In the genomic region with DNA sequence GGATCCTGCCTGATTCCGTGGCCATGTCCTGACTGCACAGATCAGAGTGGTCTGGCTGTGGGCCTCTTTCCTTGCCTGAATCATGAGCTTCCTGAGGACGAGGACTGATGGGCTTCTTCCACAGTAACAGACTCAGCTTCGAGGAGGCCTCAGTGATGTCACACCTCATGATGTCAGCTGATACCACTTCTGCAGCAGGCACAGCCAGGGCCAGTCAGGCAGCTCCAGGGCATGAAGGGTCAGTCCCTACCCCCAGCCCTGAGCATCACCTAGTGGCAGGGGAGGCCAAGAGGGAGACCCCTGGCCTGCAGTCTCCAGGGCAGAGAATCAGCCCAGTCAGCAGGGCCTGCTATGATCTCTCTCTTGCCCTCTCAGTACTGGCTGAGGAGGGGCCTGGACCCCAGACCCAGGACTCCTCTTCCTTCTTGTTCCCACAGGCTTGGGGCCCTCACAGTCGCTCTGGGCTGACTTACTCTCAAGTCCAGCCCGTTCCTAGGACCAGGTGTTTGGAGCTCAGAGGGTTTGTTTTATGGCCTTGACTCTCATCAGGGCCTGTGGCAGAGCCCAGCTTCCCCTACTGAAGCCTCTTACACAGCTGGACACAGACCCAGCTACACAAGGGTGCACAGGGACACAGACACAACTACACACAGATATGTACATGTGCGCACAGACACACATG, we compare ENCODE assay signal across 10 cellular contexts. TPM values are rescaled to one million over a fixed set of nuclear protein-coding genes. Genes with fewer than 3 reads are reported as not detected.
A peak's percentile ranks its signal among the peaks of the same experiment; 100 is the strongest.
DNase-seq lines count a peak whose midpoint lies in the region; ATAC-seq and TF ChIP-seq lines count a peak whose summit lies in the region.
"Not testable (repeated sequence)": the region's sequence is repeated elsewhere in the genome, so short reads cannot be mapped to it uniquely, and the experiment has no call there.
"Had no signal": no experiment of that assay in that cellular context is flagged by ENCODE, and none has a peak within 500 bp of the region (broad histone marks: within the 10 kb centered on the region; RNA-seq: fewer than 3 reads in every experiment).

No MANE protein-coding gene starts in this region.

- POLR2A ChIA-PET in IMR-90 (lab: Charles Lee; ENCODE audit: unreplicated experiment) = not testable (repeated sequence)

- H3K4me1 Mint-ChIP-seq in dendritic cell treated with granulocyte-macrophage colony-stimulating factor and Interleukin-4, amounts not matched to agents 40 ng/mL and 50 ng/mL, for 4 days (ENCODE audit: low read depth) = peaks cover 15% of the 10 kb centered on the region
- not testable (repeated sequence) for H3K4me1 Mint-ChIP-seq in glutamatergic neuron (ENCODE audit: low read depth, unreplicated experiment)

- H2BK20ac ChIP-seq in IMR-90 (ENCODE audit: low read depth, low read length) = not testable (repeated sequence)

- TF ChIP-seq POLR2A in IMR-90 (IDR thresholded peaks at IDR 0.05; ENCODE audit: low read depth, low read length); sigmoid colon (IDR thresholded peaks at IDR 0.05): not testable (repeated sequence)

- CTCF ChIA-PET in IMR-90 (lab: Yijun Ruan, JAX) = not testable (repeated sequence)

- not testable (repeated sequence) for H4K20me1 ChIP-seq in BLaER1; IMR-90 (ENCODE audit: insufficient read depth, low read length)

- H3K27me3 ChIP-seq in BLaER1; IMR-90 (ENCODE audit: control insufficient read depth, insufficient read depth, low read length); mesenchymal stem cell (ENCODE audit: control insufficient read depth in 1 of 2, insufficient read depth in 1 of 2, low read length in 2 of 2); sigmoid colon: not testable (repeated sequence)

- not testable (repeated sequence) for H3K23ac ChIP-seq in IMR-90 (ENCODE audit: low read depth, low read length); mesenchymal stem cell (ENCODE audit: low read length in 2 of 2)

- peak overlapping the region; percentile 46 for H3K27ac Mint-ChIP-seq in dendritic cell treated with granulocyte-macrophage colony-stimulating factor and Interleukin-4, amounts not matched to agents 40 ng/mL and 50 ng/mL, for 4 days
- H3K27ac Mint-ChIP-seq in glutamatergic neuron (ENCODE audit: unreplicated experiment) = peak overlapping the region; percentile 24

- H4K8ac ChIP-seq in IMR-90 (ENCODE audit: low read depth in 2 of 2, low read length in 2 of 2); mesenchymal stem cell (ENCODE audit: low read length): not testable (repeated sequence)

- H4K91ac ChIP-seq in IMR-90 (ENCODE audit: insufficient read depth, low read depth, low read length); mesenchymal stem cell (ENCODE audit: low read length): not testable (repeated sequence)

- peaks cover 15% of the 10 kb centered on the region for H3K27me3 Mint-ChIP-seq in dendritic cell treated with granulocyte-macrophage colony-stimulating factor and Interleukin-4, amounts not matched to agents 40 ng/mL and 50 ng/mL, for 4 days
- not testable (repeated sequence) for H3K27me3 Mint-ChIP-seq in glutamatergic neuron (ENCODE audit: unreplicated experiment)

- not testable (repeated sequence) for H3K36me3 Mint-ChIP-seq in dendritic cell treated with granulocyte-macrophage colony-stimulating factor and Interleukin-4, amounts not matched to agents 40 ng/mL and 50 ng/mL, for 4 days (ENCODE audit: low read depth); glutamatergic neuron (ENCODE audit: unreplicated experiment)

- H3K4me3 Mint-ChIP-seq in dendritic cell treated with granulocyte-macrophage colony-stimulating factor and Interleukin-4, amounts not matched to agents 40 ng/mL and 50 ng/mL, for 4 days; glutamatergic neuron (ENCODE audit: unreplicated experiment): not testable (repeated sequence)

- H3K9ac ChIP-seq in BLaER1 = peak overlapping the region; percentile 69
- H3K9ac ChIP-seq in IMR-90 (ENCODE audit: low read depth, low read length); mesenchymal stem cell (ENCODE audit: low read length): not testable (repeated sequence)

- H3K14ac ChIP-seq in IMR-90 (replicated peaks; ENCODE audit: low read depth, low read length); mesenchymal stem cell (ENCODE audit: low read length in 2 of 2): not testable (repeated sequence)

- H3K4ac ChIP-seq in IMR-90 (ENCODE audit: low read depth, low read length); mesenchymal stem cell (ENCODE audit: low read depth in 1 of 2, low read length in 2 of 2): not testable (repeated sequence)

- not testable (repeated sequence) for H3K18ac ChIP-seq in IMR-90 (ENCODE audit: low read depth, low read length); mesenchymal stem cell (ENCODE audit: low read depth in 1 of 2, low read length in 2 of 2)

- not testable (repeated sequence) for H2BK120ac ChIP-seq in IMR-90 (ENCODE audit: low read depth, low read length); mesenchymal stem cell (ENCODE audit: low read depth, low read length)

- TF ChIP-seq CTCF in IMR-90 (conservative IDR thresholded peaks at IDR 0.05; ENCODE audit: low read depth, low read length); glutamatergic neuron (IDR thresholded peaks at IDR 0.05; ENCODE audit: partially characterized antibody, unreplicated experiment); sigmoid colon (IDR thresholded peaks at IDR 0.05): not testable (repeated sequence)

- in situ Hi-C loops in IMR-90 (cut with MboI; ENCODE audit: low sequenced_read_pairs) = not testable (repeated sequence)

- H3K79me1 ChIP-seq in IMR-90 (ENCODE audit: low read depth in 1 of 2, low read length in 2 of 2); mesenchymal stem cell (replicated peaks; ENCODE audit: low read length, poor library complexity, severe bottlenecking): not testable (repeated sequence)

- peaks cover 74% of the 10 kb centered on the region for H3K4me1 ChIP-seq in BLaER1
- not testable (repeated sequence) for H3K4me1 ChIP-seq in IMR-90 (ENCODE audit: control insufficient read depth, insufficient read depth, low read length); mesenchymal stem cell (ENCODE audit: control insufficient read depth, insufficient read depth, low read depth, low read length); sigmoid colon

- not testable (repeated sequence) for BruUV-seq in IMR-90 (replicated peaks; lab: Mats Ljungman, UMichigan)

- not testable (repeated sequence) for H2AK9ac ChIP-seq in IMR-90 (replicated peaks; ENCODE audit: low read depth, low read length, poor library complexity)

- not testable (repeated sequence) for H3K36me3 ChIP-seq in BLaER1; IMR-90 (ENCODE audit: control insufficient read depth, insufficient read depth, low read length); mesenchymal stem cell (ENCODE audit: control insufficient read depth in 1 of 2, insufficient read depth in 2 of 2, low read depth in 1 of 2, low read length in 2 of 2); sigmoid colon

- DNase-seq in IMR-90 = peak; percentile 19
- peak; percentile 45 for DNase-seq in activated effector memory CD4-positive, alpha-beta T cell treated with anti-CD3 and anti-CD28 coated beads, Interleukin-2, amount 50 U/mL, for 16 hours
- not testable (repeated sequence) for DNase-seq in glutamatergic neuron
- DNase-seq in mesenchymal stem cell = peak; percentile 13
- peak; percentile 49 for DNase-seq in sigmoid colon

- not testable (repeated sequence) for H2AFZ ChIP-seq in IMR-90 (replicated peaks; ENCODE audit: low read length, poor library complexity); mesenchymal stem cell (ENCODE audit: low read depth, low read length)

- H3K27ac ChIP-seq in BLaER1 = peak overlapping the region; percentile 91
- not testable (repeated sequence) for H3K27ac ChIP-seq in IMR-90 (ENCODE audit: insufficient read depth, low read length); mesenchymal stem cell (ENCODE audit: low read length, poor library complexity, severe bottlenecking); sigmoid colon

- not testable (repeated sequence) for TF ChIP-seq EP300 in sigmoid colon (IDR thresholded peaks at IDR 0.05)

- H2BK15ac ChIP-seq in IMR-90 (ENCODE audit: low read depth, low read length); mesenchymal stem cell (ENCODE audit: low read depth, poor library complexity, severe bottlenecking): not testable (repeated sequence)

- not testable (repeated sequence) for H3K9me3 Mint-ChIP-seq in dendritic cell treated with granulocyte-macrophage colony-stimulating factor and Interleukin-4, amounts not matched to agents 40 ng/mL and 50 ng/mL, for 4 days; glutamatergic neuron (ENCODE audit: unreplicated experiment)

- H3K4me2 ChIP-seq in BLaER1 = peak overlapping the region; percentile 81
- H3K4me2 ChIP-seq in IMR-90 (ENCODE audit: low read depth, low read length); mesenchymal stem cell (ENCODE audit: low read length, poor library complexity, severe bottlenecking): not testable (repeated sequence)

- not testable (repeated sequence) for TF ChIP-seq RAD21 in IMR-90 (IDR thresholded peaks at IDR 0.05; ENCODE audit: low read length)

- not testable (repeated sequence) for H2BK5ac ChIP-seq in IMR-90 (ENCODE audit: low read depth, low read length, poor library complexity, severe bottlenecking); mesenchymal stem cell (ENCODE audit: low read depth, low read length, poor library complexity, severe bottlenecking)

- H2BK12ac ChIP-seq in mesenchymal stem cell (ENCODE audit: low read length in 2 of 2) = not testable (repeated sequence)

- not testable (repeated sequence) for H2AK5ac ChIP-seq in IMR-90 (ENCODE audit: low read depth, low read length); mesenchymal stem cell (ENCODE audit: low read length, severe bottlenecking)

- not testable (repeated sequence) for H4K5ac ChIP-seq in IMR-90 (ENCODE audit: low read depth, low read length)

- intact Hi-C loops in IMR-90 (cut with micrococcal nuclease); dendritic cell treated with granulocyte-macrophage colony-stimulating factor and Interleukin-4, amounts not matched to agents 40 ng/mL and 50 ng/mL, for 4 days (cut with micrococcal nuclease); sigmoid colon (cut with DNase I): not testable (repeated sequence)

- no CpG with 5 or more reads among the region's 6 CpGs for WGBS in IMR-90 (ENCODE audit: extremely low coverage in 2 of 2, insufficient read length in 1 of 2), 2 experiments
- 56% methylated on average over 3 of the region's 6 CpGs for WGBS in mesenchymal stem cell
- WGBS in sigmoid colon, 2 donors = 75 to 76% methylated on average over 5 of the region's 6 CpGs

- H3K9me1 ChIP-seq in IMR-90 (ENCODE audit: insufficient read depth, low read length) = not testable (repeated sequence)

- dilution Hi-C loops in IMR-90 (cut with HindIII; ENCODE audit: low sequenced_read_pairs, unreplicated experiment) = not testable (repeated sequence)

- H3K4me3 ChIP-seq in BLaER1; IMR-90 (ENCODE audit: insufficient read depth, low read depth, low read length); mesenchymal stem cell (ENCODE audit: insufficient read depth in 1 of 2, low read depth in 1 of 2, low read length in 2 of 2); sigmoid colon: not testable (repeated sequence)

- ATAC-seq in IMR-90 (ENCODE audit: low read depth) = peak; percentile 59

- H3K56ac ChIP-seq in IMR-90 (ENCODE audit: extremely low read depth, insufficient read depth, low read length) = not testable (repeated sequence)

- H3K9me3 ChIP-seq in BLaER1; IMR-90 (ENCODE audit: control insufficient read depth, insufficient read depth, low read length); mesenchymal stem cell (ENCODE audit: control insufficient read depth, low read length); sigmoid colon: not testable (repeated sequence)

RNA-seq across cellular contexts. Expression of a gene that starts 26.6 kb away (rescaled TPM):
- total RNA-seq in IMR-90 (2012; rRNA removed) = under 0.01 and 0.28 TPM in 2 replicates
- polyA plus RNA-seq in IMR-90 (2012; rRNA removed) = 0.10 and 0.13 TPM in 2 replicates
- polyA plus RNA-seq in IMR-90 (2012; cell fraction: cytosol; rRNA removed) = 0.14 and 0.32 TPM in 2 replicates
- 0.13 and 0.17 TPM in 2 replicates for polyA plus RNA-seq in IMR-90 (2012; cell fraction: nucleus; rRNA removed; ENCODE audit: low replicate concordance)
- total RNA-seq in glutamatergic neuron (ENCODE audit: unreplicated experiment) = 9.6 TPM
- polyA plus RNA-seq in mesenchymal stem cell (2013, experiment 1 of 2) = 0.01 TPM
- polyA plus RNA-seq in mesenchymal stem cell (2013, experiment 2 of 2) = 0.01 TPM
- 1 to 10 TPM in 3 of 4 donors, under 1 TPM in 1; 0.54 to 2.2 (median 1.4) TPM for total RNA-seq in sigmoid colon
- polyA plus RNA-seq in sigmoid colon = under 1 TPM; 0.23 to 0.60 (median 0.60) TPM
- total RNA-seq: HT-29, MCF 10A, SJSA1 had no signal
